In genomic region chr1:109112056-109112651, GRCh38 we compare ENCODE assay signal across 8 cellular contexts. TPM values are rescaled to one million over a fixed set of nuclear protein-coding genes. Genes with fewer than 3 reads are reported as not detected.
DNase-seq lines count a peak whose midpoint lies in the region; ATAC-seq and TF ChIP-seq lines count a peak whose summit lies in the region.

No MANE protein-coding gene starts in this region.

- peak; percentile 22 for DNase-seq in NCI-H510A treated with DMSO at 0.1 percent for 48 hours (lab: John Stamatoyannopoulos, UW)
- DNase-seq in NCI-H510A (lab: John Stamatoyannopoulos, UW), result no peak
- DNase-seq in SK-N-MC (ENCODE audit: low read depth, low spot score), result no peak
- DNase-seq in fibroblast of peridontal ligament (ENCODE audit: extremely low read depth), result peak; percentile 64
- no peak for DNase-seq in osteocyte (ENCODE audit: extremely low spot score, unreplicated experiment)
- DNase-seq in NCI-H2107 (lab: John Stamatoyannopoulos, UW), result no peak
- DNase-seq in stimulated activated CD4-positive, alpha-beta T cell treated with anti-CD3 and anti-CD28 coated beads, Interleukin-12 subunit alpha, Interleukin-12 subunit beta, amount 100 ng/mL, for 4 hours, result no peak

- H3K9ac ChIP-seq in SK-N-MC (ENCODE audit: insufficient read length), result no peak overlapping the region

- H3K9me3 Mint-ChIP-seq in osteocyte (ENCODE audit: unreplicated experiment), result no peaks in the 10 kb centered on the region

- H3K27me3 Mint-ChIP-seq in osteocyte (ENCODE audit: unreplicated experiment), result peaks cover 57% of the 10 kb centered on the region

- H3K36me3 ChIP-seq in SK-N-MC (ENCODE audit: insufficient read depth, low read length), result no peaks in the 10 kb centered on the region

- peak overlapping the region; percentile 73 for H3K4me3 Mint-ChIP-seq in osteocyte (ENCODE audit: unreplicated experiment)

- peak overlapping the region; percentile 81 for H3K27ac Mint-ChIP-seq in osteocyte (ENCODE audit: unreplicated experiment)

- ATAC-seq in HG02623 (IDR thresholded peaks at IDR 0.05; ENCODE audit: unreplicated experiment), result peak; percentile 9

- TF ChIP-seq CTCF in osteocyte (IDR thresholded peaks at IDR 0.05), result no peak

- H3K27ac ChIP-seq in SK-N-MC, result no peak overlapping the region

- H3K9me3 ChIP-seq in SK-N-MC (ENCODE audit: low read depth, low read length), result no peaks in the 10 kb centered on the region

- H3K4me1 Mint-ChIP-seq in osteocyte (ENCODE audit: unreplicated experiment), result peaks cover 15% of the 10 kb centered on the region

- peak overlapping the region; percentile 47; the same call in 1 of the 2 replicates for H3K4me3 ChIP-seq in SK-N-MC

- H3K36me3 Mint-ChIP-seq in osteocyte (ENCODE audit: unreplicated experiment), result peaks cover 3% of the 10 kb centered on the region

RNA-seq across cellular contexts. Expression of gene ELAPOR1, which starts 1.8 kb away (rescaled TPM):
- total RNA-seq in osteocyte, result 0.31 and 0.83 TPM in 2 replicates

RNA-seq across cellular contexts. Expression of gene TMEM167B, which starts 21.6 kb away (rescaled TPM):
- 35.8 and 41.7 TPM in 2 replicates for total RNA-seq in osteocyte

RNA-seq across cellular contexts. Expression of gene TAF13, which starts 36.4 kb away (rescaled TPM):
- total RNA-seq in osteocyte, result 39.8 and 42.3 TPM in 2 replicates

Comparison
In these comparisons a context has a peak if more than half of its experiments do, and no peak if none do; other contexts are left out.
1. DNase-seq: peak in NCI-H510A treated with DMSO at 0.1 percent for 48 hours (single experiment) and fibroblast of peridontal ligament (single experiment); none in NCI-H510A (single experiment), SK-N-MC (single experiment), osteocyte (single experiment), NCI-H2107 (single experiment) and stimulated activated CD4-positive, alpha-beta T cell treated with anti-CD3 and anti-CD28 coated beads, Interleukin-12 subunit alpha, Interleukin-12 subunit beta, amount 100 ng/mL, for 4 hours (single experiment).